20 cellular contexts compared by ENCODE assay signal in the genomic region with DNA sequence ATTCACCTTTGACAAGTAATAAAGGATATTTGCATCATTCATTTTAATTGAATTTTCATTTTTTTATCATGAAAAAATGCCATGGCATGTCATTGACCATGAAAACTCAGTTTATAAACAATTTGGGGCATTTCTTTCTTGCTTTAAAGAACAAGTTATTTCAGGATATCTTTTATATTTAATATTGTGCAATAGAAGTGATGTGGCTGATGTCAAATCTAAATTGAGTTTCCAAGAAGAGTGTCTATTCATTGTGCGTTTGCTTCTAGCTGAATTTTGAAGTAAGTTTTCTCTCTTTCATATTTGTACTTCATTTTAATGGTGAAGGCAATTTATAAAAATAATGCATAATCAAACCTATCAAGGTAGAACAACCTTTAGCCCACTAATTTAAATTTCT.
"Had no signal": no experiment of that assay in that cellular context is flagged by ENCODE, and none has a peak within 500 bp of the region (broad histone marks: within the 10 kb centered on the region; RNA-seq: fewer than 3 reads in every experiment).

No MANE protein-coding gene starts in this region.

- ATAC-seq: Panc1, PC-3 had no signal

- H3K9me3 ChIP-seq: SK-N-SH had no signal

- DNase-seq: Kasumi-1, MM.1S, NCI-H1092 treated with DMSO at 0.1 percent for 48 hours, NCI-H1436, NCI-H187, NCI-H2029, NCI-H2081 treated with DMSO at 0.1 percent for 48 hours, NCI-H2171, NCI-H226, NCI-H446, NCI-H510A, NCI-H524 treated with DMSO at 0.1 percent for 48 hours, NCI-H69, NCI-H774, PC-3, SHP77, SK-N-SH had no signal

- H3K9ac ChIP-seq: KMS-11, SK-N-SH had no signal

- H3K4me2 ChIP-seq: KMS-11, SK-N-SH had no signal

- H3K27ac ChIP-seq: KMS-11, RWPE1 had no signal
